ENCODE assay signal across 26 cellular contexts in the genomic region with DNA sequence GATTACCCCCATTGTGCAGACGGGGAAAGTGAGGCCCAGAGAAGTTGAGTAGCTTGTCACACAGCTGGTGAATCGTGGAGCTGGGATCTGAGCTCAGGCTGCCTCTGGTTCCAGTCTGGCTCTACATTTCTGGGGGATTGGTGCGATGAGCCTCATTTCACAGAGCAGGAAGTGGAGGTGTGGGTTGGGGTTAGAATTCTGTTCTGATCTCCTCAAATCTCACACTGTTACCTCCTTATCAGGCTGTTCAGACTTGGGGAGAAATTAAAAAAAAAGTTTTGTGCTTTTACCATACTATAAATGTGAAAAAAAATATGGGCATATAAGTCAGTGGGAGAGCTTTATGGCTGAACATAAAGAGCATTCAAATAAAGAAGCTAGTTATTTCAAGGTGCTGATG.
"Had no signal": no experiment of that assay in that cellular context is flagged by ENCODE, and none has a peak within 500 bp of the region (broad histone marks: within the 10 kb centered on the region; RNA-seq: fewer than 3 reads in every experiment).

No MANE protein-coding gene starts in this region.

- H3K9me3 ChIP-seq: left ventricle myocardium inferior, neutrophil, ovary, right atrium auricular region, right lobe of liver, stomach, testis, thyroid gland, transverse colon, upper lobe of right lung had no signal

- H3K4me2 ChIP-seq: hepatocyte, neural progenitor cell, smooth muscle cell had no signal

- H3K79me2 ChIP-seq: hepatocyte had no signal

- H3K4me1 Mint-ChIP-seq: mesothelial cell of epicardium, natural killer cell had no signal

- H2AFZ ChIP-seq: hepatocyte, neural progenitor cell had no signal

- H3K9ac ChIP-seq: neural progenitor cell had no signal

- H3K4me1 ChIP-seq: right lobe of liver, testis, transverse colon had no signal

- DNase-seq: islet precursor cell; left ventricle myocardium inferior; mesendoderm; naive B cell; natural killer cell; nephron progenitor cell; occipital lobe; ovary; right lobe of liver; stimulated activated CD4-positive, alpha-beta T cell treated with anti-CD3 and anti-CD28 coated beads, Interleukin-1b, Interleukin-23, amount 100 ng/mL, for 48 hours; stimulated activated CD4-positive, alpha-beta T cell treated with anti-CD3 and anti-CD28 coated beads, Interleukin-4, amount 100 ng/mL, for 1 hour; stimulated activated naive B cell treated with anti-CD40 and anti-IgM and Interleukin-4, amounts not matched to agents 10 μg/mL and 1 μg/mL and 100 μg/mL, for 72 hours; stimulated activated naive CD8-positive, alpha-beta T cell treated with anti-CD3 and anti-CD28 coated beads, Interleukin-15, Interleukin-2, amounts not matched to agents 100 U/mL and 50 U/mL, for 24 hours; stomach; testis; thyroid gland; transverse colon; upper lobe of right lung had no signal

- ATAC-seq: natural killer cell; right lobe of liver; stimulated activated naive B cell treated with anti-CD40 and anti-IgM and Interleukin-4, amounts not matched to agents 10 μg/mL and 1 μg/mL and 100 μg/mL, for 72 hours; stimulated activated naive CD8-positive, alpha-beta T cell treated with anti-CD3 and anti-CD28 coated beads, Interleukin-15, Interleukin-2, amounts not matched to agents 100 U/mL and 50 U/mL, for 24 hours; upper lobe of right lung had no signal

- H3K27me3 ChIP-seq: hepatocyte, neural progenitor cell, neutrophil, ovary, right atrium auricular region, right lobe of liver, stomach, testis, thyroid gland, transverse colon, upper lobe of right lung had no signal

- H3K4me3 ChIP-seq: hepatocyte, left ventricle myocardium inferior, lung, neural progenitor cell, ovary, right atrium auricular region, right lobe of liver, smooth muscle cell, stomach, testis, thyroid gland, transverse colon, upper lobe of right lung had no signal

- H3K27me3 Mint-ChIP-seq: naive B cell; stimulated activated naive B cell treated with anti-CD40 and anti-IgM and Interleukin-4, amounts not matched to agents 10 μg/mL and 1 μg/mL and 100 μg/mL, for 72 hours had no signal

- H3K4me3 Mint-ChIP-seq: mesothelial cell of epicardium; natural killer cell; nephron progenitor cell; neural progenitor cell; stimulated activated naive B cell treated with anti-CD40 and anti-IgM and Interleukin-4, amounts not matched to agents 10 μg/mL and 1 μg/mL and 100 μg/mL, for 72 hours had no signal

- H3K36me3 Mint-ChIP-seq: mesothelial cell of epicardium; naive B cell; natural killer cell; stimulated activated naive B cell treated with anti-CD40 and anti-IgM and Interleukin-4, amounts not matched to agents 10 μg/mL and 1 μg/mL and 100 μg/mL, for 72 hours had no signal

- H3K9me3 Mint-ChIP-seq: mesothelial cell of epicardium; naive B cell; natural killer cell; nephron progenitor cell; neural progenitor cell; stimulated activated naive B cell treated with anti-CD40 and anti-IgM and Interleukin-4, amounts not matched to agents 10 μg/mL and 1 μg/mL and 100 μg/mL, for 72 hours had no signal

- H3K27ac ChIP-seq: hepatocyte, left ventricle myocardium inferior, neural progenitor cell, neutrophil, ovary, right atrium auricular region, right lobe of liver, stomach, testis, thyroid gland, transverse colon, upper lobe of right lung had no signal

- H3K36me3 ChIP-seq: left ventricle myocardium inferior, neural progenitor cell, neutrophil, ovary, right atrium auricular region, right lobe of liver, stomach, thyroid gland, transverse colon, upper lobe of right lung had no signal

- H3K27ac Mint-ChIP-seq: mesothelial cell of epicardium; naive B cell; natural killer cell; nephron progenitor cell; neural progenitor cell; progenitor cell of endocrine pancreas; stimulated activated naive B cell treated with anti-CD40 and anti-IgM and Interleukin-4, amounts not matched to agents 10 μg/mL and 1 μg/mL and 100 μg/mL, for 72 hours had no signal
